Comparison of ENCODE assay signal across 9 cellular contexts in genomic region chr13:32415019-32415418, GRCh38. TPM values are rescaled to one million over a fixed set of nuclear protein-coding genes. Genes with fewer than 3 reads are reported as not detected.
DNase-seq lines count a peak whose midpoint lies in the region; ATAC-seq and TF ChIP-seq lines count a peak whose summit lies in the region.
"Had no signal": no experiment of that assay in that cellular context is flagged by ENCODE, and none has a peak within 500 bp of the region (broad histone marks: within the 10 kb centered on the region; RNA-seq: fewer than 3 reads in every experiment).

No MANE protein-coding gene starts in this region.

- no peaks in the 10 kb centered on the region for H3K27me3 Mint-ChIP-seq in nephron (ENCODE audit: low read depth)

- intact Hi-C loops in body of pancreas (cut with DNase I) (no loop called here), aorta (cut with DNase I) (no loop called here)

- H3K27ac ChIP-seq in body of pancreas, result no peak overlapping the region
- H3K27ac ChIP-seq in aorta (ENCODE audit: low read depth in 1 of 2, low read length in 2 of 2), result no peak overlapping the region

- H3K4me1 ChIP-seq in body of pancreas (peaks cover 10% of the 10 kb centered on the region), aorta (ENCODE audit: control insufficient read depth in 1 of 2, insufficient read depth in 2 of 2, low read length in 2 of 2) (no peaks in the 10 kb centered on the region)

- peaks cover 19% of the 10 kb centered on the region for H3K36me3 Mint-ChIP-seq in nephron (ENCODE audit: low read depth)

- no peaks in the 10 kb centered on the region for H3K9me3 ChIP-seq in body of pancreas
- H3K9me3 ChIP-seq in aorta (ENCODE audit: control insufficient read depth, low read length), result no peaks in the 10 kb centered on the region

- TF ChIP-seq POLR2A in body of pancreas (IDR thresholded peaks at IDR 0.05), result no peak

- H3K9me3 Mint-ChIP-seq in nephron, result peaks cover 19% of the 10 kb centered on the region

- DNase-seq in NOMO-1 (lab: John Stamatoyannopoulos, UW; ENCODE audit: unreplicated experiment in 2 of 2) (peak; percentile 14 to 24), NOMO-1 treated with dmso at 0.1 percent for 144 hours (lab: John Stamatoyannopoulos, UW; ENCODE audit: unreplicated experiment) (no peak), body of pancreas (peak in 1 of 4 donors; percentile 30), aorta (no peak)
- DNase-seq: NCI-H1417 treated with DMSO at 0.1 percent for 48 hours had no signal

- no peaks in the 10 kb centered on the region for H3K36me3 ChIP-seq in body of pancreas (replicated peaks in 1 of 2; ENCODE audit: insufficient read depth in 1 of 2, low read depth in 2 of 2)
- no peaks in the 10 kb centered on the region for H3K36me3 ChIP-seq in aorta (ENCODE audit: control insufficient read depth in 1 of 2, insufficient read depth in 2 of 2, low read length in 1 of 2)

- H3K4me3 Mint-ChIP-seq in nephron, result no peak overlapping the region

- ATAC-seq in body of pancreas, result no peak
- no peak for ATAC-seq in GM18861 (IDR thresholded peaks at IDR 0.05; ENCODE audit: unreplicated experiment)
- ATAC-seq in GM21528 (IDR thresholded peaks at IDR 0.05; ENCODE audit: low FRiP score, unreplicated experiment), result no peak
- ATAC-seq in aorta (ENCODE audit: low FRiP score), result no peak

- H3K27ac Mint-ChIP-seq in nephron, result no peak overlapping the region

- TF ChIP-seq CTCF in LNCAP (IDR thresholded peaks at IDR 0.05) (peak; percentile 63; the same call in 1 of the 2 replicates), body of pancreas (IDR thresholded peaks at IDR 0.05) (peak in 4 of 7 experiments; percentile 11 to 29 (median 18)), nephron (IDR thresholded peaks at IDR 0.05; ENCODE audit: unreplicated experiment in 3 of 3) (peak; percentile 23 to 28 (median 26))

- H3K4me1 Mint-ChIP-seq in nephron, result peaks cover 2% of the 10 kb centered on the region

- no peaks in the 10 kb centered on the region for H3K27me3 ChIP-seq in body of pancreas
- H3K27me3 ChIP-seq in aorta (ENCODE audit: control insufficient read depth in 1 of 2, insufficient read depth in 2 of 2, low read length in 1 of 2), result no peaks in the 10 kb centered on the region

- H3K4me3 ChIP-seq in body of pancreas (no peak overlapping the region), aorta (ENCODE audit: low read length in 2 of 2) (no peak overlapping the region)

RNA-seq across cellular contexts. Expression of gene N4BP2L1, which starts 12.9 kb away (rescaled TPM):
- total RNA-seq in body of pancreas (10 to 100 TPM; 18.5 to 20.5 TPM), aorta (10 to 100 TPM; 18.2 to 32.2 TPM)
- 10 to 100 TPM; 13.3 to 33.7 TPM for polyA plus RNA-seq in aorta

Comparison
In these comparisons a context has a peak if more than half of its experiments do, and no peak if none do; other contexts are left out.
1. DNase-seq: peak in NOMO-1 (2 of 2); none in NOMO-1 treated with dmso at 0.1 percent for 144 hours (single experiment) and aorta (0 of 2).
2. Peak in every context shown above with its lines, with median percentiles within 50 percentile points of each other: CTCF ChIP-seq.